ENCODE assay signal across 33 cellular contexts in genomic region chr14:44166611-44167010, GRCh38.
"Had no signal": no experiment of that assay in that cellular context is flagged by ENCODE, and none has a peak within 500 bp of the region (broad histone marks: within the 10 kb centered on the region; RNA-seq: fewer than 3 reads in every experiment).

No MANE protein-coding gene starts in this region.

- DNase-seq: Kasumi-1, MG63, MM.1S, MV-4-11, NCI-H1048, NCI-H1092, NCI-H1092 treated with DMSO at 0.1 percent for 48 hours, NCI-H1105, NCI-H1105 treated with DMSO at 0.1 percent for 48 hours, NCI-H1417, NCI-H1417 treated with DMSO at 0.1 percent for 48 hours, NCI-H1436, NCI-H1436 treated with DMSO at 0.1 percent for 48 hours, NCI-H146, NCI-H1694, NCI-H1694 treated with DMSO at 0.1 percent for 48 hours, NCI-H187, NCI-H187 treated with DMSO at 0.1 percent for 48 hours, NCI-H1930, NCI-H2029, NCI-H2029 treated with DMSO at 0.1 percent for 48 hours, NCI-H2081, NCI-H2081 treated with DMSO at 0.1 percent for 48 hours, NCI-H2107, NCI-H2171, NCI-H2171 treated with DMSO at 0.1 percent for 48 hours, NCI-H2227 treated with DMSO at 0.1 percent for 48 hours, NCI-H226, NCI-H345, NCI-H446, NCI-H446 treated with DMSO at 0.1 percent for 48 hours, NCI-H510A, NCI-H510A treated with DMSO at 0.1 percent for 48 hours had no signal

- H3K27me3 ChIP-seq: MG63 had no signal

- H3K4me3 ChIP-seq: MG63 had no signal

- H3K36me3 ChIP-seq: MG63 had no signal

- H3K9me3 ChIP-seq: MG63 had no signal
